In genomic region chr12:13864081-13864673, GRCh38 we compare ENCODE assay signal across 9 cellular contexts.
DNase-seq lines count a peak whose midpoint lies in the region; ATAC-seq and TF ChIP-seq lines count a peak whose summit lies in the region.
"Had no signal": no experiment of that assay in that cellular context is flagged by ENCODE, and none has a peak within 500 bp of the region (broad histone marks: within the 10 kb centered on the region; RNA-seq: fewer than 3 reads in every experiment).

No MANE protein-coding gene starts in this region.

- POLR2A ChIA-PET in Panc1 (lab: Charles Lee): no interaction called here

- H3K27me3 Mint-ChIP-seq in progenitor cell of endocrine pancreas: peaks cover 28% of the 10 kb centered on the region

- no TSS peak for BruUV-seq in Panc1 (replicated peaks; lab: Mats Ljungman, UMichigan)

- H3K4me2 ChIP-seq in KMS-11: no peak overlapping the region

- no peaks in the 10 kb centered on the region for H3K36me3 Mint-ChIP-seq in progenitor cell of endocrine pancreas (ENCODE audit: insufficient read depth)

- ATAC-seq in GM21786 (IDR thresholded peaks at IDR 0.05; ENCODE audit: unreplicated experiment) (peak; percentile 89), Panc1 (peak; percentile 88)

- no peaks in the 10 kb centered on the region for H3K36me3 ChIP-seq in KMS-11 (ENCODE audit: insufficient read depth)
- no peaks in the 10 kb centered on the region for H3K36me3 ChIP-seq in Panc1 (ENCODE audit: control insufficient read depth, insufficient read depth, low read length)
- H3K36me3 ChIP-seq in cardiac muscle cell: no peaks in the 10 kb centered on the region

- no peak overlapping the region for H2AFZ ChIP-seq in KMS-11 (ENCODE audit: low read depth)

- H3K27ac ChIP-seq in KMS-11 (no peak overlapping the region), Panc1 (ENCODE audit: low read length) (no peak overlapping the region), cardiac muscle cell (no peak overlapping the region)

- in situ Hi-C loops in Panc1 (cut with HindIII; ENCODE audit: low pct_unique_long_range_greater_than_20kb, low sequenced_read_pairs): no loop called here

- H3K27me3 ChIP-seq in KMS-11 (ENCODE audit: insufficient read depth, low read depth): no peaks in the 10 kb centered on the region
- no peaks in the 10 kb centered on the region; the same call in 1 of the 2 replicates for H3K27me3 ChIP-seq in Panc1 (ENCODE audit: control insufficient read depth, insufficient read depth, low read length)
- no peaks in the 10 kb centered on the region for H3K27me3 ChIP-seq in cardiac muscle cell

- H3K9me3 ChIP-seq in Panc1 (ENCODE audit: control insufficient read depth, insufficient read depth, low read depth, low read length): no peaks in the 10 kb centered on the region
- no peaks in the 10 kb centered on the region for H3K9me3 ChIP-seq in cardiac muscle cell (ENCODE audit: low read depth)

- no peak overlapping the region for H3K9ac ChIP-seq in KMS-11

- H3K79me2 ChIP-seq in KMS-11 (ENCODE audit: insufficient read depth, low read depth): no peaks in the 10 kb centered on the region

- no peaks in the 10 kb centered on the region for H3K4me1 Mint-ChIP-seq in progenitor cell of endocrine pancreas (ENCODE audit: low read depth)

- TF ChIP-seq CTCF in KMS-11 (conservative IDR thresholded peaks at IDR 0.05; ENCODE audit: low read depth, low read length) (peak; percentile 63), Panc1 (IDR thresholded peaks at IDR 0.05) (peak; percentile 87), cardiac muscle cell (IDR thresholded peaks at IDR 0.05; ENCODE audit: low read depth, low read length) (peak; percentile 91), progenitor cell of endocrine pancreas (IDR thresholded peaks at IDR 0.05; ENCODE audit: unreplicated experiment) (peak; percentile 100)

- no peak overlapping the region for H3K4me3 Mint-ChIP-seq in progenitor cell of endocrine pancreas (ENCODE audit: low read depth)
- H3K4me3 Mint-ChIP-seq: dendritic cell treated with granulocyte-macrophage colony-stimulating factor and Interleukin-4, amounts not matched to agents 40 ng/mL and 50 ng/mL, for 4 days had no signal

- peak; percentile 65 for DNase-seq in ELF-1 (ENCODE audit: low read depth, low spot score)
- DNase-seq in Panc1 (ENCODE audit: low read depth, low spot score): peak; percentile 55
- peak; percentile 46 for DNase-seq in activated naive CD4-positive, alpha-beta T cell treated with Interleukin-2 at 50 U/mL for 16 hours
- DNase-seq in cardiac muscle cell (ENCODE audit: low read depth in 1 of 2, low spot score in 1 of 2): peak; percentile 78 to 84
- DNase-seq in progenitor cell of endocrine pancreas (ENCODE audit: low spot score, unreplicated experiment): peak; percentile 72
- DNase-seq in mesenteric fat pad (ENCODE audit: low spot score): no peak

- CTCF ChIA-PET in Panc1 (lab: Charles Lee): no interaction called here

- H3K27ac Mint-ChIP-seq in progenitor cell of endocrine pancreas: no peak overlapping the region
- H3K27ac Mint-ChIP-seq: dendritic cell treated with granulocyte-macrophage colony-stimulating factor and Interleukin-4, amounts not matched to agents 40 ng/mL and 50 ng/mL, for 4 days had no signal

- intact Hi-C loops in Panc1 (cut with micrococcal nuclease; ENCODE audit: unreplicated experiment): loop anchor here (1.0 to 5.0 kb wide), 2 partner anchors 78 to 303 kb away; no protein-coding TSS in a partner anchor

- no peaks in the 10 kb centered on the region for H3K4me1 ChIP-seq in KMS-11 (ENCODE audit: low read depth, poor library complexity, severe bottlenecking)
- no peaks in the 10 kb centered on the region for H3K4me1 ChIP-seq in Panc1 (ENCODE audit: control insufficient read depth, insufficient read depth, low read length)
- H3K4me1 ChIP-seq in cardiac muscle cell (ENCODE audit: low read depth): peaks cover 13% of the 10 kb centered on the region

- no peaks in the 10 kb centered on the region for H3K9me3 Mint-ChIP-seq in progenitor cell of endocrine pancreas (ENCODE audit: low read depth)
- H3K9me3 Mint-ChIP-seq: dendritic cell treated with granulocyte-macrophage colony-stimulating factor and Interleukin-4, amounts not matched to agents 40 ng/mL and 50 ng/mL, for 4 days had no signal

- H4K20me1 ChIP-seq in KMS-11 (ENCODE audit: insufficient read depth): no peaks in the 10 kb centered on the region

- H3K4me3 ChIP-seq in KMS-11 (IDR thresholded peaks at IDR 0.05; ENCODE audit: insufficient read depth, low read depth, low read length): no peak overlapping the region
- no peak overlapping the region for H3K4me3 ChIP-seq in Panc1 (ENCODE audit: low read depth in 2 of 2, low read length in 2 of 2)
- H3K4me3 ChIP-seq in cardiac muscle cell: no peak overlapping the region
